ENCODE assay signal across 8 cellular contexts in the genomic region with DNA sequence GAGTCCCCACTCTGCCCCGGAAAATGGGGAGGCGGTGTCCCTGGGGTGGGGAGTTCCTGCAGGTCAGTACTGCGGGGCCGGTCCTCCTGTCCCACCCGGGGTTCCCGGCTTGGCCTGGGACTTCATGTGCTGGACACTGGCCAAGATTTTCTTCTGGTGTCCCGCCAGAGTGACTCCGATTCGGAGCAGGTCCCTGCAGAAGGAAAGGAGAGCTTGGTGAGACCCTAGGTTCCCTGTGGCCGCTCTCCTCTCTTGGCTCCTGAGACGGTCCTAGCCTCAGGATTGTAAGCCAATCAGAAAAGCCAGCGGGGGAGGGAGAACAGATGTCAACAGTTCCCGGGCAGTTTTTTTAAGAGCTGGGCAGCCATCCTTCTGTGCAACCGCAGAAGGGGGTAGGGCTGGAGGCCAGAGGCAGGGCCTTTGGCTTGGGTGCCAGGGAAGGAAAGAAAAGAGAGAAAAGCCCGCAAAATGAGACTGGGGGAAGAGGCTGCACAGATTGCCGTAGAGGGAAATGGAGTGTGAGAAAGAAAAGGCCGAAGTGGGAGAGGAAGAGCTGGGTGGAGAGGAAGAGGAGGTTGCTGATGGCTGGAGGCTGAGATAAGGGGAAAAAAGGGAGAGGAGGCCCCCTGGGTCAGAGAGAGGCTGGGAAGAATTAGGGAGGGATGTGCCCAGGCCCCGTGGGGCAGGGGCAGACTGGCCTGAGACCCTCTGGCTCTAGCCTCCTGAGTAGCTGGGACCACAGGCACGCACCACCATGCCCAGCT.
DNase-seq lines count a peak whose midpoint lies in the region; ATAC-seq and TF ChIP-seq lines count a peak whose summit lies in the region.

No MANE protein-coding gene starts in this region.

- DNase-seq in activated CD4-positive, CD25-positive, alpha-beta regulatory T cell (lab: John Stamatoyannopoulos, UW), result no peak
- DNase-seq in NOMO-1 treated with dmso at 0.1 percent for 144 hours (lab: John Stamatoyannopoulos, UW; ENCODE audit: unreplicated experiment) (peak; percentile 93), brain microvascular endothelial cell (peak; percentile 88), iris pigment epithelial cell (ENCODE audit: low read depth) (peak; percentile 88), smooth muscle cell of the brain vasculature (ENCODE audit: low read depth, low spot score) (peak; percentile 59)

- no peaks in the 10 kb centered on the region for H3K27me3 ChIP-seq in brain microvascular endothelial cell (replicated peaks)

- no peak for TF ChIP-seq CTCF in brain microvascular endothelial cell (IDR thresholded peaks at IDR 0.05; ENCODE audit: low read depth, low read length, missing control alignments)

- H3K27ac ChIP-seq in brain microvascular endothelial cell, result no peak overlapping the region

- peak; percentile 64 to 75 for ATAC-seq in activated CD4-positive, CD25-positive, alpha-beta regulatory T cell treated with anti-CD3 and anti-CD28 coated beads, Interleukin-2, amount 50 U/mL, for 24 hours
- ATAC-seq in GM21390 (IDR thresholded peaks at IDR 0.05; ENCODE audit: unreplicated experiment) (peak; percentile 97), HG03575 (IDR thresholded peaks at IDR 0.05; ENCODE audit: extremely low read depth, insufficient number of reproducible peaks, low FRiP score, unreplicated experiment) (peak; percentile 83)

- in situ Hi-C loops in brain microvascular endothelial cell (cut with HindIII; ENCODE audit: low pct_ligation_motif_present, low sequenced_read_pairs), result no loop called here

- H3K4me3 ChIP-seq in brain microvascular endothelial cell (ENCODE audit: low read depth, low read length), result no peak overlapping the region

- peaks cover 44% of the 10 kb centered on the region for H3K36me3 ChIP-seq in brain microvascular endothelial cell (replicated peaks)

Comparison
In these comparisons a context has a peak if more than half of its experiments do, and no peak if none do; other contexts are left out.
1. DNase-seq: peak in NOMO-1 treated with dmso at 0.1 percent for 144 hours (single experiment), brain microvascular endothelial cell (single experiment), iris pigment epithelial cell (single experiment) and smooth muscle cell of the brain vasculature (single experiment); none in activated CD4-positive, CD25-positive, alpha-beta regulatory T cell (0 of 4).
2. Peak in every context shown above with its lines, with median percentiles within 50 percentile points of each other: ATAC-seq.